ENCODE assay signal across 21 cellular contexts in the genomic region with DNA sequence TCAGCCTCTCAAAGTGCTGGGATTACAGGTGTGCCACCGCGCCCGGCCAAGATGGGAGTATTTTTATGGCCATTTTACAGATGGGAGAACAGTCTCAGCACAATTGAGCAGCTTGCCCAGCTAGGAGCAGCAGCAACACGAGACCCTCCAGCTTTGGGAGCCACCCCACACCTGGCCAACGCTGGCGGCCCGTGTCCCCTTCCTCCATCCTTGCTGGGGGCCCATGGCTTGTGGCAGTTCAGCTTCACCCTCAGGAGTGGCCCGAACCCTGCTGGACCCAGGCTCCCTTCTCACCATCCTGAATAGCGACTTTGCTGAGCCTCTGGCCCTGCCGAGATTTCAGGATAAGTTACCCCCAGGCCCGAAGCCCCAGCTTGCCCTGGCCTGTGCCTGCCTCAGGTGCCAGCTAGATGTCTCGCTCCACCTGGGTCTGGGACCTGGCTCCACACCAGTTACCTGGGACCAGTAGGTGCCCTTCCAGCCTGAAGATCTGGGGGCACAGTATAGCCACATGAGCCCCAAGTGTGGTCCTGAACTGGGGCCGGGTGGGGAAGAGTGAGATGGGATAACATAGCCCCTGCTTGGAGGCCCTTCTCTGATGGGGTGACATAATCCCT. TPM values are rescaled to one million over a fixed set of nuclear protein-coding genes. Genes with fewer than 3 reads are reported as not detected.
A peak's percentile ranks its signal among the peaks of the same experiment; 100 is the strongest.
DNase-seq lines count a peak whose midpoint lies in the region; ATAC-seq, FAIRE-seq and TF ChIP-seq lines count a peak whose summit lies in the region.
"Had no signal": no experiment of that assay in that cellular context is flagged by ENCODE, and none has a peak within 500 bp of the region (broad histone marks: within the 10 kb centered on the region; RNA-seq: fewer than 3 reads in every experiment).

No MANE protein-coding gene starts in this region.

- TF ChIP-seq POLR2A in GM12878 (IDR thresholded peaks at IDR 0.05; ENCODE audit: low read depth, low read length) = peak; percentile 51; the same call in 1 of the 2 replicates

- TF ChIP-seq RAD21 in GM12878 (IDR thresholded peaks at IDR 0.05; ENCODE audit: insufficient read depth, low read depth, low read length) = no peak

- no peak overlapping the region for H2BK15ac ChIP-seq in neuronal stem cell (ENCODE audit: low read length)

- peak overlapping the region; percentile 27 for H3K18ac ChIP-seq in neuronal stem cell (ENCODE audit: low read length)

- H3K27ac ChIP-seq in GM12878 (ENCODE audit: control insufficient read depth, insufficient read depth) = no peak overlapping the region
- H3K27ac ChIP-seq in neuronal stem cell (replicated peaks; ENCODE audit: low read length) = no peak overlapping the region
- no peak overlapping the region for H3K27ac ChIP-seq in upper lobe of right lung

- H3K36me3 ChIP-seq in GM12878 (ENCODE audit: control insufficient read depth in 2 of 2, insufficient read depth in 2 of 2, low read length in 1 of 2) (peaks cover 0 to 5% of the 10 kb centered on the region in 2 experiments; a peak in 2 of 4 replicates), neuronal stem cell (replicated peaks in 1 of 2; ENCODE audit: control insufficient read depth in 2 of 2, insufficient read depth in 2 of 2, low read length in 2 of 2) (peaks cover 7 to 39% of the 10 kb centered on the region in 2 donors), upper lobe of right lung (peaks cover 23% of the 10 kb centered on the region)

- peak; percentile 12 for ATAC-seq in activated naive CD8-positive, alpha-beta T cell treated with anti-CD3 and anti-CD28 coated beads, Interleukin-2, amount 10 ng/mL, durations not matched to agents 7 days and 5 days (ENCODE audit: low read depth)
- no peak for ATAC-seq in activated naive CD8-positive, alpha-beta T cell treated with anti-CD3 and anti-CD28 coated beads, Interleukin-2, amount 50 U/mL, for 24 hours
- ATAC-seq in GM12878 (no peak), upper lobe of right lung (peak; percentile 6)
- ATAC-seq: HCT116 had no signal

- H2AK5ac ChIP-seq in neuronal stem cell (ENCODE audit: low read depth, low read length) = no peak overlapping the region

- no peak overlapping the region for H3K27ac Mint-ChIP-seq in activated naive CD8-positive, alpha-beta T cell treated with anti-CD3 and anti-CD28 coated beads, Interleukin-2, amount 10 ng/mL, durations not matched to agents 7 days and 5 days
- H3K27ac Mint-ChIP-seq in activated naive CD8-positive, alpha-beta T cell treated with anti-CD3 and anti-CD28 coated beads, Interleukin-2, amount 50 U/mL, for 24 hours = no peak overlapping the region
- H3K27ac Mint-ChIP-seq: B cell; CD4-positive, CD25-positive, alpha-beta regulatory T cell had no signal

- no peaks in the 10 kb centered on the region for H3K4me1 ChIP-seq in GM12878 (ENCODE audit: control insufficient read depth, insufficient read depth, low read length)
- H3K4me1 ChIP-seq in neuronal stem cell (ENCODE audit: control insufficient read depth in 2 of 2, insufficient read depth in 1 of 2, low read depth in 1 of 2, low read length in 2 of 2) = no peaks in the 10 kb centered on the region
- no peaks in the 10 kb centered on the region for H3K4me1 ChIP-seq in upper lobe of right lung
- H3K4me1 ChIP-seq: Caco-2 had no signal

- H3K79me1 ChIP-seq in neuronal stem cell (ENCODE audit: low read depth, low read length) = no peaks in the 10 kb centered on the region

- H4K91ac ChIP-seq in neuronal stem cell (ENCODE audit: low read depth, low read length, poor library complexity) = no peak overlapping the region

- SMC1A ChIA-PET in GM12878 (lab: Charles Lee; ENCODE audit: uncharacterized antibody, unreplicated experiment) = no interaction called here

- no peaks in the 10 kb centered on the region for H3K27me3 Mint-ChIP-seq in activated naive CD8-positive, alpha-beta T cell treated with anti-CD3 and anti-CD28 coated beads, Interleukin-2, amount 10 ng/mL, durations not matched to agents 7 days and 5 days
- H3K27me3 Mint-ChIP-seq in activated naive CD8-positive, alpha-beta T cell treated with anti-CD3 and anti-CD28 coated beads, Interleukin-2, amount 50 U/mL, for 24 hours = no peaks in the 10 kb centered on the region
- H3K27me3 Mint-ChIP-seq: B cell; CD4-positive, CD25-positive, alpha-beta regulatory T cell had no signal

- no peaks in the 10 kb centered on the region for H3K9me3 ChIP-seq in GM12878 (replicated peaks; ENCODE audit: control insufficient read depth, insufficient read depth, low read length)
- H3K9me3 ChIP-seq in neuronal stem cell (replicated peaks in 1 of 2; ENCODE audit: control insufficient read depth in 2 of 2, insufficient read depth in 1 of 2, low read depth in 1 of 2, low read length in 2 of 2) = peaks cover 0 to 3% of the 10 kb centered on the region in 2 donors
- H3K9me3 ChIP-seq in upper lobe of right lung = no peaks in the 10 kb centered on the region
- H3K9me3 ChIP-seq: Caco-2 had no signal

- H4K20me1 ChIP-seq in GM12878 (ENCODE audit: control insufficient read depth, insufficient read depth) = no peaks in the 10 kb centered on the region

- H3K79me2 ChIP-seq in GM12878 (ENCODE audit: control insufficient read depth, insufficient read depth, low read length) = no peaks in the 10 kb centered on the region

- 88% methylated on average over 13 of the region's 13 CpGs for WGBS in GM12878 (ENCODE audit: insufficient coverage, insufficient replicate concordance, low lambda C conversion rate, missing lambda C conversion rate)
- WGBS in neuronal stem cell (ENCODE audit: extremely low coverage in 2 of 2, insufficient read length in 2 of 2, insufficient replicate concordance in 1 of 2), 2 donors = no CpG with 5 or more reads among the region's 13 CpGs

- TF ChIP-seq CTCF in GM12878 (IDR thresholded peaks at IDR 0.05 in 2 of 3, conservative IDR thresholded peaks at IDR 0.05 in 1 of 3; ENCODE audit: control insufficient read depth in 2 of 3, extremely low read depth in 1 of 3, insufficient read depth in 1 of 3, low read depth in 3 of 3, low read length in 3 of 3) (no peak), upper lobe of right lung (IDR thresholded peaks at IDR 0.05) (no peak)

- H3K4me1 Mint-ChIP-seq in activated naive CD8-positive, alpha-beta T cell treated with anti-CD3 and anti-CD28 coated beads, Interleukin-2, amount 10 ng/mL, durations not matched to agents 7 days and 5 days = no peaks in the 10 kb centered on the region
- peaks cover 14% of the 10 kb centered on the region for H3K4me1 Mint-ChIP-seq in activated naive CD8-positive, alpha-beta T cell treated with anti-CD3 and anti-CD28 coated beads, Interleukin-2, amount 50 U/mL, for 24 hours
- H3K4me1 Mint-ChIP-seq: B cell had no signal

- H2BK120ac ChIP-seq in neuronal stem cell (ENCODE audit: low read depth, low read length) = no peak overlapping the region

- in situ Hi-C loops in GM12878 (cut with MboI) = no loop called here

- no peak overlapping the region for H2BK5ac ChIP-seq in neuronal stem cell (ENCODE audit: low read length)

- no peak overlapping the region for H4K8ac ChIP-seq in neuronal stem cell (ENCODE audit: low read depth, low read length)

- no peak overlapping the region for H3K9ac ChIP-seq in GM12878 (ENCODE audit: control insufficient read depth, insufficient read depth, low read length)
- H3K9ac ChIP-seq in neuronal stem cell (ENCODE audit: low read depth, low read length, poor library complexity) = no peak overlapping the region

- H2BK12ac ChIP-seq in neuronal stem cell (ENCODE audit: low read length) = no peak overlapping the region

- no peak overlapping the region for H3K4ac ChIP-seq in neuronal stem cell (ENCODE audit: low read length)

- no peak overlapping the region for H3K23ac ChIP-seq in neuronal stem cell (ENCODE audit: low read depth, low read length, poor library complexity)

- FAIRE-seq in GM12878 (lab: Jason Lieb, UNC) = no peak
- FAIRE-seq: D721Med had no signal

- no peak overlapping the region for H3K14ac ChIP-seq in neuronal stem cell (ENCODE audit: low read length)

- no peak overlapping the region for H3K4me3 Mint-ChIP-seq in activated naive CD8-positive, alpha-beta T cell treated with anti-CD3 and anti-CD28 coated beads, Interleukin-2, amount 10 ng/mL, durations not matched to agents 7 days and 5 days
- no peak overlapping the region for H3K4me3 Mint-ChIP-seq in activated naive CD8-positive, alpha-beta T cell treated with anti-CD3 and anti-CD28 coated beads, Interleukin-2, amount 50 U/mL, for 24 hours
- H3K4me3 Mint-ChIP-seq: B cell; CD4-positive, CD25-positive, alpha-beta regulatory T cell; HFFc6 had no signal

- CTCF ChIA-PET in GM12878 (lab: Yijun Ruan, JAX) = interaction anchor here (0.9 to 2.7 kb wide), 2 partner anchors 11 to 323 kb away, joined by 3 to 9 read pairs; no protein-coding TSS in a partner anchor

- H3K4me2 ChIP-seq in GM12878 (ENCODE audit: control insufficient read depth, insufficient read depth) (no peak overlapping the region), neuronal stem cell (ENCODE audit: insufficient read depth, low read length, poor library complexity, severe bottlenecking) (no peak overlapping the region)

- no peaks in the 10 kb centered on the region for H3K9me3 Mint-ChIP-seq in activated naive CD8-positive, alpha-beta T cell treated with anti-CD3 and anti-CD28 coated beads, Interleukin-2, amount 10 ng/mL, durations not matched to agents 7 days and 5 days
- H3K9me3 Mint-ChIP-seq in activated naive CD8-positive, alpha-beta T cell treated with anti-CD3 and anti-CD28 coated beads, Interleukin-2, amount 50 U/mL, for 24 hours = no peaks in the 10 kb centered on the region
- H3K9me3 Mint-ChIP-seq: CD4-positive, CD25-positive, alpha-beta regulatory T cell; CD8-positive, alpha-beta memory T cell; HFFc6 had no signal

- TF ChIP-seq EP300 in GM12878 (IDR thresholded peaks at IDR 0.05; ENCODE audit: borderline replicate concordance in 1 of 2, control insufficient read depth in 1 of 2, low read depth in 2 of 2, low read length in 2 of 2) = no peak

- intact Hi-C loops in GM12878 (cut with micrococcal nuclease; ENCODE audit: unreplicated experiment) = no loop called here
- intact Hi-C loops in upper lobe of right lung (cut with DNase I) = no loop called here

- H3K4me3 ChIP-seq in GM12878 (no peak overlapping the region), neuronal stem cell (ENCODE audit: low read length in 2 of 2) (no peak overlapping the region), upper lobe of right lung (no peak overlapping the region)

- H3K27me3 ChIP-seq in GM12878 (replicated peaks in 1 of 2; ENCODE audit: control insufficient read depth in 2 of 2, insufficient read depth in 2 of 2, low read length in 1 of 2) = no peaks in the 10 kb centered on the region
- no peaks in the 10 kb centered on the region for H3K27me3 ChIP-seq in neuronal stem cell (ENCODE audit: control insufficient read depth in 3 of 3, insufficient read depth in 3 of 3, low read depth in 1 of 3, low read length in 3 of 3)
- H3K27me3 ChIP-seq in upper lobe of right lung = no peaks in the 10 kb centered on the region

- POLR2A ChIA-PET in activated naive CD8-positive, alpha-beta T cell treated with anti-CD3 and anti-CD28 coated beads, Interleukin-2, amount 10 ng/mL, durations not matched to agents 7 days and 5 days (lab: Charles Lee) = no interaction called here
- POLR2A ChIA-PET in GM12878 (lab: Charles Lee) = no interaction called here

- H2AFZ ChIP-seq in GM12878 (ENCODE audit: control insufficient read depth, low read depth, low read length) (no peak overlapping the region), neuronal stem cell (ENCODE audit: low read length) (no peak overlapping the region)

- no peak for DNase-seq in activated naive CD8-positive, alpha-beta T cell treated with anti-CD3 and anti-CD28 coated beads, Interleukin-2, amount 10 ng/mL, durations not matched to agents 7 days and 5 days
- DNase-seq in activated naive CD8-positive, alpha-beta T cell treated with anti-CD3 and anti-CD28 coated beads, Interleukin-2, amount 50 U/mL, for 24 hours = no peak
- no peak for DNase-seq in GM12878 (ENCODE audit: low read depth, low spot score)
- DNase-seq in neuronal stem cell (ENCODE audit: low spot score) = no peak
- no peak for DNase-seq in upper lobe of right lung
- no peak for DNase-seq in COLO668 (lab: John Stamatoyannopoulos, UW; ENCODE audit: unreplicated experiment)
- no peak for DNase-seq in Ammon's horn (ENCODE audit: low spot score)
- DNase-seq in activated naive CD4-positive, alpha-beta T cell (lab: John Stamatoyannopoulos, UW) = no peak
- DNase-seq: 8988T; C1 segment of cervical spinal cord; Caco-2; CD4-positive, CD25-positive, alpha-beta regulatory T cell; CD8-positive, alpha-beta memory T cell; GDM1; GOT3; H7; HFFc6; KBM-7 had no signal

- RAD21 ChIA-PET in GM12878 (lab: Charles Lee; ENCODE audit: unreplicated experiment) = no interaction called here

- no TSS peak for BruUV-seq in GM12878 (replicated peaks; lab: Mats Ljungman, UMichigan)

- no peaks in the 10 kb centered on the region for H3K36me3 Mint-ChIP-seq in activated naive CD8-positive, alpha-beta T cell treated with anti-CD3 and anti-CD28 coated beads, Interleukin-2, amount 10 ng/mL, durations not matched to agents 7 days and 5 days
- no peaks in the 10 kb centered on the region for H3K36me3 Mint-ChIP-seq in activated naive CD8-positive, alpha-beta T cell treated with anti-CD3 and anti-CD28 coated beads, Interleukin-2, amount 50 U/mL, for 24 hours (ENCODE audit: low read depth)

RNA-seq across cellular contexts. Expression of gene SLC66A1, which starts 19.2 kb away (rescaled TPM):
- total RNA-seq in activated naive CD8-positive, alpha-beta T cell treated with anti-CD3 and anti-CD28 coated beads, Interleukin-2, amount 10 ng/mL, durations not matched to agents 7 days and 5 days = 1 to 10 TPM; 9.2 to 9.6 TPM
- 17.7 and 21.0 TPM in 2 replicates for total RNA-seq in GM12878 (2013; cell fraction: nucleolus; rRNA removed)
- total RNA-seq in GM12878 (2014; rRNA removed) (15.3 and 19.7 TPM in 2 replicates), GM12878 (2014; rRNA removed; fragmentation: Illumina TruSeq; extraction: Trizol) (7.8 and 8.2 TPM in 2 replicates), GM12878 (2021) (15.3 and 15.5 TPM in 2 replicates), upper lobe of right lung (20.9 TPM)
- polyA plus RNA-seq in GM12878 (2011; ENCODE audit: low read depth) = 2.2 TPM
- polyA plus RNA-seq in GM12878 (2011; rRNA removed) (4.0 and 8.2 TPM in 2 replicates), GM12878 (2014; fragmentation: Illumina TruSeq; extraction: Trizol) (3.4 and 7.3 TPM in 2 replicates), GM12878 (2014; fragmentation: Nextera tagmentation; extraction: Ambion mirVana) (1 to 10 TPM in 1 of 2 experiments, under 1 TPM in 1; 0.58 to 1.8 TPM), GM12878 (2014; rRNA removed) (21.4 and 22.0 TPM in 2 replicates), GM12878 (2016; fragmentation: Nextera tagmentation; extraction: Ambion mirVana) (10 to 100 TPM; 12.1 to 12.8 TPM)
- polyA plus RNA-seq in GM12878 (2011; cell fraction: cytosol; rRNA removed) = 13.8 and 19.2 TPM in 2 replicates
- 12.3 and 14.7 TPM in 2 replicates for polyA plus RNA-seq in GM12878 (2011; cell fraction: nucleus; rRNA removed)
- 7.1 and 8.7 TPM in 2 replicates for polyA plus RNA-seq in GM12878 (2012)
- 6.9 and 11.3 TPM in 2 replicates for polyA minus RNA-seq in GM12878 (2011; rRNA and poly(A)+ RNA removed)
- polyA minus RNA-seq in GM12878 (2011; cell fraction: cytosol; rRNA and poly(A)+ RNA removed) = 2.8 and 3.6 TPM in 2 replicates
- polyA minus RNA-seq in GM12878 (2011; cell fraction: nucleus; rRNA and poly(A)+ RNA removed) = 6.5 and 12.4 TPM in 2 replicates
- polyA plus RNA-seq in neuronal stem cell (2013, experiment 1 of 2) = 11.4 TPM
- polyA plus RNA-seq in neuronal stem cell (2013, experiment 2 of 2) = 11.4 TPM

RNA-seq across cellular contexts. Expression of gene AKR7A2, which starts 19.4 kb away (rescaled TPM):
- 10 to 100 TPM; 48.5 to 49.6 TPM for total RNA-seq in activated naive CD8-positive, alpha-beta T cell treated with anti-CD3 and anti-CD28 coated beads, Interleukin-2, amount 10 ng/mL, durations not matched to agents 7 days and 5 days
- total RNA-seq in GM12878 (2013; cell fraction: nucleolus; rRNA removed) = 18.7 and 23.4 TPM in 2 replicates
- total RNA-seq in GM12878 (2014; rRNA removed) = 56.2 and 62.2 TPM in 2 replicates
- total RNA-seq in GM12878 (2014; rRNA removed; fragmentation: Illumina TruSeq; extraction: Trizol) = 34.8 and 38.1 TPM in 2 replicates
- 58.0 and 61.2 TPM in 2 replicates for total RNA-seq in GM12878 (2021)
- polyA plus RNA-seq in GM12878 (2011; ENCODE audit: low read depth) = 16.0 TPM
- polyA plus RNA-seq in GM12878 (2011; rRNA removed) = 25.2 and 37.3 TPM in 2 replicates
- 55.9 and 62.9 TPM in 2 replicates for polyA plus RNA-seq in GM12878 (2011; cell fraction: cytosol; rRNA removed)
- polyA plus RNA-seq in GM12878 (2011; cell fraction: nucleus; rRNA removed) = 31.0 and 31.3 TPM in 2 replicates
- polyA plus RNA-seq in GM12878 (2012) = 27.4 and 42.6 TPM in 2 replicates
- polyA plus RNA-seq in GM12878 (2014; fragmentation: Illumina TruSeq; extraction: Trizol) = 12.1 and 27.8 TPM in 2 replicates
- polyA plus RNA-seq in GM12878 (2014; fragmentation: Nextera tagmentation; extraction: Ambion mirVana) = 1 to 10 TPM; 1.3 to 9.8 TPM
- polyA plus RNA-seq in GM12878 (2014; rRNA removed) = 68.7 and 70.2 TPM in 2 replicates
- 100 to 1,000 TPM; 104 to 114 TPM for polyA plus RNA-seq in GM12878 (2016; fragmentation: Nextera tagmentation; extraction: Ambion mirVana)
- 14.8 and 28.4 TPM in 2 replicates for polyA minus RNA-seq in GM12878 (2011; rRNA and poly(A)+ RNA removed)
- polyA minus RNA-seq in GM12878 (2011; cell fraction: cytosol; rRNA and poly(A)+ RNA removed) = 12.7 and 13.4 TPM in 2 replicates
- polyA minus RNA-seq in GM12878 (2011; cell fraction: nucleus; rRNA and poly(A)+ RNA removed) = 7.3 and 11.5 TPM in 2 replicates
- 43.2 TPM for polyA plus RNA-seq in neuronal stem cell (2013, experiment 1 of 2)
- 43.8 TPM for polyA plus RNA-seq in neuronal stem cell (2013, experiment 2 of 2)
- total RNA-seq in upper lobe of right lung = 39.1 TPM

RNA-seq across cellular contexts. Expression of gene AKR7A3, which starts 42.8 kb away (rescaled TPM):
- 1 to 10 TPM in 1 of 2 experiments, under 1 TPM in 1; 0.83 to 1.0 TPM for total RNA-seq in activated naive CD8-positive, alpha-beta T cell treated with anti-CD3 and anti-CD28 coated beads, Interleukin-2, amount 10 ng/mL, durations not matched to agents 7 days and 5 days
- 2.2 TPM in 2 replicates for total RNA-seq in GM12878 (2013; cell fraction: nucleolus; rRNA removed)
- total RNA-seq in GM12878 (2014; rRNA removed) (0.22 and 0.73 TPM in 2 replicates), GM12878 (2014; rRNA removed; fragmentation: Illumina TruSeq; extraction: Trizol) (0.22 and 0.23 TPM in 2 replicates), GM12878 (2021) (0.88 and 1.1 TPM in 2 replicates), upper lobe of right lung (0.43 TPM)
- polyA plus RNA-seq in GM12878 (2011; ENCODE audit: low read depth) = 0.20 TPM
- polyA plus RNA-seq in GM12878 (2011; rRNA removed) (0.07 and 0.10 TPM in 2 replicates), GM12878 (2014; fragmentation: Illumina TruSeq; extraction: Trizol) (0.12 TPM in 1 of 2 replicates, not detected in the other), GM12878 (2014; fragmentation: Nextera tagmentation; extraction: Ambion mirVana) (not detected), GM12878 (2014; rRNA removed) (0.85 and 1.1 TPM in 2 replicates), GM12878 (2016; fragmentation: Nextera tagmentation; extraction: Ambion mirVana) (under 1 TPM; 0.23 to 0.28 TPM)
- 0.09 and 0.13 TPM in 2 replicates for polyA plus RNA-seq in GM12878 (2011; cell fraction: cytosol; rRNA removed)
- polyA plus RNA-seq in GM12878 (2011; cell fraction: nucleus; rRNA removed) = 0.76 and 1.3 TPM in 2 replicates
- polyA plus RNA-seq in GM12878 (2012) = 0.28 and 0.64 TPM in 2 replicates
- polyA minus RNA-seq in GM12878 (2011; rRNA and poly(A)+ RNA removed) = 0.21 TPM in 1 of 2 replicates, not detected in the other
- not detected in 2 replicates for polyA minus RNA-seq in GM12878 (2011; cell fraction: cytosol; rRNA and poly(A)+ RNA removed)
- polyA minus RNA-seq in GM12878 (2011; cell fraction: nucleus; rRNA and poly(A)+ RNA removed) = 0.24 and 0.38 TPM in 2 replicates
- 0.71 TPM for polyA plus RNA-seq in neuronal stem cell (2013, experiment 1 of 2)
- 0.62 TPM for polyA plus RNA-seq in neuronal stem cell (2013, experiment 2 of 2)
- polyA plus RNA-seq: CD8-positive, alpha-beta memory T cell had no signal

Comparison
In these comparisons a context has a peak if more than half of its experiments do, and no peak if none do; other contexts are left out.
1. ATAC-seq: peak in activated naive CD8-positive, alpha-beta T cell treated with anti-CD3 and anti-CD28 coated beads, Interleukin-2, amount 10 ng/mL, durations not matched to agents 7 days and 5 days (single experiment) and upper lobe of right lung (single experiment); none in activated naive CD8-positive, alpha-beta T cell treated with anti-CD3 and anti-CD28 coated beads, Interleukin-2, amount 50 U/mL, for 24 hours (single experiment) and GM12878 (single experiment).